In genomic region chr2:172438064-172438421, GRCh38 we compare ENCODE assay signal across 9 cellular contexts. TPM values are rescaled to one million over a fixed set of nuclear protein-coding genes. Genes with fewer than 3 reads are reported as not detected.
DNase-seq lines count a peak whose midpoint lies in the region; ATAC-seq lines count a peak whose summit lies in the region.
"Had no signal": no experiment of that assay in that cellular context is flagged by ENCODE, and none has a peak within 500 bp of the region (broad histone marks: within the 10 kb centered on the region; RNA-seq: fewer than 3 reads in every experiment).

No MANE protein-coding gene starts in this region.

- ATAC-seq in GM21423 (IDR thresholded peaks at IDR 0.05; ENCODE audit: unreplicated experiment) (peak; percentile 25), HG03571 (IDR thresholded peaks at IDR 0.05; ENCODE audit: unreplicated experiment) (peak; percentile 13), GM18873 (IDR thresholded peaks at IDR 0.05; ENCODE audit: low FRiP score, unreplicated experiment) (no peak)
- peak; percentile 77 for ATAC-seq in activated T-cell treated with anti-CD3 and anti-CD28 coated beads, Interleukin-2, amount 50 U/mL, for 72 hours (replicated peaks in 1 of 2)
- ATAC-seq: left colon had no signal

- H3K4me1 Mint-ChIP-seq in activated T-cell treated with anti-CD3 and anti-CD28 coated beads, Interleukin-2, amount 50 U/mL, for 72 hours (ENCODE audit: low read depth): peaks cover 56% of the 10 kb centered on the region

- H3K27me3 Mint-ChIP-seq in activated T-cell treated with anti-CD3 and anti-CD28 coated beads, Interleukin-2, amount 50 U/mL, for 72 hours (ENCODE audit: low read depth): no peaks in the 10 kb centered on the region

- DNase-seq in activated T-cell treated with anti-CD3 and anti-CD28 coated beads, Interleukin-2, amount 50 U/mL, for 72 hours: peak; percentile 64 to 71
- DNase-seq in stimulated activated CD4-positive, alpha-beta T cell treated with anti-CD3 and anti-CD28 coated beads, Interleukin-2, amount 100 ng/mL, for 4 hours (ENCODE audit: low read depth): peak; percentile 70
- DNase-seq in COR-L47 (lab: John Stamatoyannopoulos, UW): no peak
- no peak for DNase-seq in NCI-H2107 (lab: John Stamatoyannopoulos, UW)
- DNase-seq in NCI-H748 treated with DMSO at 0.1 percent for 48 hours (lab: John Stamatoyannopoulos, UW): no peak
- DNase-seq: left colon had no signal

- no peak overlapping the region for H3K4me3 Mint-ChIP-seq in activated T-cell treated with anti-CD3 and anti-CD28 coated beads, Interleukin-2, amount 50 U/mL, for 72 hours

- no peaks in the 10 kb centered on the region for H3K9me3 Mint-ChIP-seq in activated T-cell treated with anti-CD3 and anti-CD28 coated beads, Interleukin-2, amount 50 U/mL, for 72 hours

- H3K27ac Mint-ChIP-seq in activated T-cell treated with anti-CD3 and anti-CD28 coated beads, Interleukin-2, amount 50 U/mL, for 72 hours: no peak overlapping the region

- no peaks in the 10 kb centered on the region for H3K36me3 Mint-ChIP-seq in activated T-cell treated with anti-CD3 and anti-CD28 coated beads, Interleukin-2, amount 50 U/mL, for 72 hours (ENCODE audit: insufficient read depth in 2 of 2)

RNA-seq across cellular contexts. Expression of gene ITGA6, which starts 10.7 kb away (rescaled TPM):
- total RNA-seq in activated T-cell treated with anti-CD3 and anti-CD28 coated beads, Interleukin-2, amount 50 U/mL, for 72 hours: 1 to 10 TPM; 7.0 to 8.6 TPM

Comparison
In these comparisons a context has a peak if more than half of its experiments do, and no peak if none do; other contexts are left out.
1. DNase-seq: peak in activated T-cell treated with anti-CD3 and anti-CD28 coated beads, Interleukin-2, amount 50 U/mL, for 72 hours (2 of 2) and stimulated activated CD4-positive, alpha-beta T cell treated with anti-CD3 and anti-CD28 coated beads, Interleukin-2, amount 100 ng/mL, for 4 hours (single experiment); none in COR-L47 (single experiment), NCI-H2107 (single experiment) and NCI-H748 treated with DMSO at 0.1 percent for 48 hours (single experiment).